ENCODE assay signal across 1 cellular context in the genomic region with DNA sequence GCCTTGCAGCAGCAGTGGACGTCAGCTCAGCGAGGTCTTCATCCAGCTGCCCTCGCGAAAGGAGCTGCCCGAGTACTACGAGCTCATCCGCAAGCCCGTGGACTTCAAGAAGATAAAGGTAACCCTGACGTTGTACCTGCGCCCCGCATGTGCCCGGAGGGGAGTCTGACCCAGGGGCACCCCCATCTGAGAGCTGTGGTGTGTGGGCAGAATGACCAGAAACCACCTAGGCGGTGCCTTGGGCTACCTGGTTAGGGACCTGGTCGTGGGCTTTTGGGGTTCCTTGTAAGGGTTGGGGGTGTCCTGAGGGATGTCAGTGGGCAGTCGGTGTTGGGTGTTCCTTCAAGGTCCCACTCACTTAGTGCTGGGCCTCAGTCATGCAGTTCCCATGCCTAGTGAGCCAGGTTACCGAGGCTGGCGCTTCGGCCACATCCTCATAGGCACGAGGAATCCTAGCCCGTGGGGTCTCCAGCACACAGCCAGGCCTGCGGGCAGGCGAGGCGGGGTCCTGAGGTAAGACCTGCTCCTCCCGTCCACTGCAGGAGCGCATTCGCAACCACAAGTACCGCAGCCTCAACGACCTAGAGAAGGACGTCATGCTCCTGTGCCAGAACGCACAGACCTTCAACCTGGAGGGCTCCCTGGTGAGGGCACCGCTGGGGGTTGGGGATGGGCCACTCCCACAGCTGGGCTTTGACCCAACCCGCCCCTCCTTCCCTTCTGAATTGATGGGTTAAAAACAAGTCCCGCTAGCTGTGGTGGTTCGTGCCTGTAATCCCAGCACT.
TF ChIP-seq lines count a peak whose summit lies in the region.

No MANE protein-coding gene starts in this region.

TF ChIP-seq in HepG2, 621 proteins besides CTCF, POLR2A, EP300 and RAD21:
- TF ChIP-seq, protein P1, sequence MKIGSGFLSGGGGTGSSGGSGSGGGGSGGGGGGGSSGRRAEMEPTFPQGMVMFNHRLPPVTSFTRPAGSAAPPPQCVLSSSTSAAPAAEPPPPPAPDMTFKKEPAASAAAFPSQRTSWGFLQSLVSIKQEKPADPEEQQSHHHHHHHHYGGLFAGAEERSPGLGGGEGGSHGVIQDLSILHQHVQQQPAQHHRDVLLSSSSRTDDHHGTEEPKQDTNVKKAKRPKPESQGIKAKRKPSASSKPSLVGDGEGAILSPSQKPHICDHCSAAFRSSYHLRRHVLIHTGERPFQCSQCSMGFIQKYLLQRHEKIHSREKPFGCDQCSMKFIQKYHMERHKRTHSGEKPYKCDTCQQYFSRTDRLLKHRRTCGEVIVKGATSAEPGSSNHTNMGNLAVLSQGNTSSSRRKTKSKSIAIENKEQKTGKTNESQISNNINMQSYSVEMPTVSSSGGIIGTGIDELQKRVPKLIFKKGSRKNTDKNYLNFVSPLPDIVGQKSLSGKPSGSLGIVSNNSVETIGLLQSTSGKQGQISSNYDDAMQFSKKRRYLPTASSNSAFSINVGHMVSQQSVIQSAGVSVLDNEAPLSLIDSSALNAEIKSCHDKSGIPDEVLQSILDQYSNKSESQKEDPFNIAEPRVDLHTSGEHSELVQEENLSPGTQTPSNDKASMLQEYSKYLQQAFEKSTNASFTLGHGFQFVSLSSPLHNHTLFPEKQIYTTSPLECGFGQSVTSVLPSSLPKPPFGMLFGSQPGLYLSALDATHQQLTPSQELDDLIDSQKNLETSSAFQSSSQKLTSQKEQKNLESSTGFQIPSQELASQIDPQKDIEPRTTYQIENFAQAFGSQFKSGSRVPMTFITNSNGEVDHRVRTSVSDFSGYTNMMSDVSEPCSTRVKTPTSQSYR (CRISPR knock-in tag; IDR thresholded peaks at IDR 0.05; ENCODE audit: borderline replicate concordance), result no peak
- TF ChIP-seq AGO2 (optimal IDR thresholded peaks at IDR 0.05; ENCODE audit: low read depth, low read length), result peak; percentile 28
TF ChIP-seq in HepG2: peak in this region for 1.
